Comparison of ENCODE assay signal across 19 cellular contexts in the genomic region with DNA sequence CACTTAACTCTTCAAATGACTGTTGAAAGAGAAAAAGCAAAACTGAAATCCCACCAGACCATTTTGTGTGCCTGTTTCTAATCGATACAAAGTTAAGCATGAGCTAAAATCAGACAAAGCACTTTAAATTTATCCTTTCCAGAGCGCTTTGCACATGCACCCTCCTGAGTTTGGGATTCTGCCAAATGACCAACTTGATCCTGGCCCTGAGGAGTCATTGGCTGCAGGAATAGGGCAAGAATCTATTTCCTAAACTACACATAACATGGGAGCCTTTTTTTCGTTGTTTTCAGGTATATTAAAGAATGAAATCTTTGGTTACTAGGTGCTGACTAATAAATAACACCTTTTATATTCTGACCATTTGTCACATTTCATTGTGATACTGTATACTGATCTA.
"Had no signal": no experiment of that assay in that cellular context is flagged by ENCODE, and none has a peak within 500 bp of the region (broad histone marks: within the 10 kb centered on the region; RNA-seq: fewer than 3 reads in every experiment).

No MANE protein-coding gene starts in this region.

- DNase-seq: dorsolateral prefrontal cortex; effector CD8-positive, alpha-beta T cell; foreskin melanocyte; heart right ventricle; hypothalamus; kidney glomerular epithelial cell; mucosa of descending colon; naive thymus-derived CD8-positive, alpha-beta T cell; sigmoid colon; stimulated activated CD4-positive, alpha-beta T cell treated with anti-CD3 and anti-CD28 coated beads, Interleukin-2, amount 100 ng/mL, for 24 hours; stimulated activated CD4-positive, alpha-beta T cell treated with anti-CD3 and anti-CD28 coated beads, Interleukin-4, amount 100 ng/mL, for 4 hours; stimulated activated naive B cell treated with anti-CD40 and anti-IgM and Interleukin-4, amounts not matched to agents 10 μg/mL and 1 μg/mL and 100 μg/mL, for 72 hours; stimulated activated naive CD8-positive, alpha-beta T cell treated with anti-CD3 and anti-CD28 coated beads, Interleukin-15, amount 100 ng/mL, for 72 hours; testis; upper lobe of right lung had no signal

- H3K9me3 ChIP-seq: heart right ventricle, mucosa of descending colon, neutrophil, sigmoid colon, testis, tibial nerve, upper lobe of right lung, vagina had no signal

- H3K27ac ChIP-seq: dorsolateral prefrontal cortex, heart right ventricle, neutrophil, sigmoid colon, skin epidermis, testis, tibial nerve, upper lobe of right lung, vagina had no signal

- H3K4me1 ChIP-seq: heart right ventricle, sigmoid colon, testis, tibial nerve, upper lobe of right lung, vagina had no signal

- H3K27me3 ChIP-seq: dorsolateral prefrontal cortex, heart right ventricle, neutrophil, sigmoid colon, testis, tibial nerve, upper lobe of right lung, vagina had no signal

- H3K36me3 ChIP-seq: neutrophil had no signal

- H3K4me3 ChIP-seq: dorsolateral prefrontal cortex, heart right ventricle, mucosa of descending colon, sigmoid colon, skin epidermis, testis, tibial nerve, upper lobe of right lung, vagina had no signal
